In the genomic region with DNA sequence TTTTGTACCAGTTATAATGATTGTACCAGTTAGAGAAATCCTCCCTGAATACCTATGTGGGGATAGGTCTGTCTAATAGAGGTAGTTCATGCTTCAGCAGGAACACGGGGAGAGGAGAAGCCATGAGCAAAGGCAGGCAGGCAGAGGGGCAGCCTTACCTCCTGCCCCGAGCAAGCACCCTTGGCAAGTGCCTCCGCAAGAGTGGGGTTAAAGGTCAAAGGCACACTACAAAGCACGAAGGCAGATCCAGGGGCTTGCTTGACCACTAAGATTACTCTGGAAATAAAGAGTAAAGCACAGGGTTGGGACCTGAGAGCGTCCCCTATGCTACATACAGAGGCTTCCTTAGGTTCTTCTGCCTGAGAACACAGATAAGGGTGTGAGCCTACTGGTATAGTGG, we compare ENCODE assay signal across 32 cellular contexts.
"Had no signal": no experiment of that assay in that cellular context is flagged by ENCODE, and none has a peak within 500 bp of the region (broad histone marks: within the 10 kb centered on the region; RNA-seq: fewer than 3 reads in every experiment).

No MANE protein-coding gene starts in this region.

- ATAC-seq: activated naive CD4-positive, alpha-beta T cell treated with anti-CD3 and anti-CD28 coated beads, Interleukin-2, amount 50 U/mL, for 72 hours; activated T-cell treated with anti-CD3 and anti-CD28 coated beads, Interleukin-2, amount 50 U/mL, for 72 hours; foreskin keratinocyte; gastrocnemius medialis; heart left ventricle; T-helper 17 cell had no signal

- DNase-seq: activated CD4-positive, alpha-beta memory T cell treated with anti-CD3 and anti-CD28 coated beads, Interleukin-2, amount 10 ng/mL, durations not matched to agents 7 days and 5 days; activated CD4-positive, alpha-beta T cell treated with anti-CD3 and anti-CD28 coated beads for 1 hour; activated CD4-positive, alpha-beta T cell treated with anti-CD3 and anti-CD28 coated beads for 4 hours; activated CD4-positive, alpha-beta T cell treated with anti-CD3 and anti-CD28 coated beads, Interleukin-2, amount 10 ng/mL, durations not matched to agents 7 days and 5 days; activated CD4-positive, alpha-beta T cell treated with anti-CD3 and anti-CD28 coated beads, Interleukin-2, amount 50 U/mL, for 4 hours; activated CD8-positive, alpha-beta memory T cell treated with anti-CD3 and anti-CD28 coated beads, Interleukin-2, amount 50 U/mL, for 48 hours; activated gamma-delta T cell; activated naive CD4-positive, alpha-beta T cell; activated naive CD4-positive, alpha-beta T cell treated with anti-CD3 and anti-CD28 coated beads, Interleukin-2, amount 10 ng/mL, durations not matched to agents 7 days and 5 days; activated T-cell treated with anti-CD3 and anti-CD28 coated beads for 4 hours; activated T-cell treated with anti-CD3 and anti-CD28 coated beads, Interleukin-2, amount 50 U/mL, for 24 hours; activated T-cell treated with anti-CD3 and anti-CD28 coated beads, Interleukin-2, amount 50 U/mL, for 72 hours; amniotic stem cell; anterior cingulate cortex; brain microvascular endothelial cell; dorsolateral prefrontal cortex; effector memory CD4-positive, alpha-beta T cell; erythroblast; foreskin keratinocyte; gastrocnemius medialis; glutamatergic neuron; heart left ventricle; T-helper 1 cell; T-helper 17 cell; T1000; WERI-Rb-1 had no signal

- H3K27me3 Mint-ChIP-seq: activated CD4-positive, alpha-beta memory T cell treated with anti-CD3 and anti-CD28 coated beads, Interleukin-2, amount 10 ng/mL, durations not matched to agents 7 days and 5 days; activated CD4-positive, alpha-beta T cell treated with anti-CD3 and anti-CD28 coated beads, Interleukin-2, amount 10 ng/mL, durations not matched to agents 7 days and 5 days; activated naive CD4-positive, alpha-beta T cell treated with anti-CD3 and anti-CD28 coated beads, Interleukin-2, amount 10 ng/mL, durations not matched to agents 7 days and 5 days; activated T-cell treated with anti-CD3 and anti-CD28 coated beads, Interleukin-2, amount 50 U/mL, for 24 hours; central memory CD8-positive, alpha-beta T cell; dendritic cell treated with granulocyte-macrophage colony-stimulating factor and Interleukin-4, amounts not matched to agents 40 ng/mL and 50 ng/mL, for 4 days; T-helper 17 cell had no signal

- H3K36me3 Mint-ChIP-seq: activated naive CD4-positive, alpha-beta T cell treated with anti-CD3 and anti-CD28 coated beads, Interleukin-2, amount 10 ng/mL, durations not matched to agents 7 days and 5 days had no signal

- H3K27ac Mint-ChIP-seq: activated CD4-positive, alpha-beta memory T cell treated with anti-CD3 and anti-CD28 coated beads, Interleukin-2, amount 10 ng/mL, durations not matched to agents 7 days and 5 days; activated CD4-positive, alpha-beta T cell treated with anti-CD3 and anti-CD28 coated beads, Interleukin-2, amount 10 ng/mL, durations not matched to agents 7 days and 5 days; activated naive CD4-positive, alpha-beta T cell treated with anti-CD3 and anti-CD28 coated beads, Interleukin-2, amount 10 ng/mL, durations not matched to agents 7 days and 5 days; activated naive CD4-positive, alpha-beta T cell treated with anti-CD3 and anti-CD28 coated beads, Interleukin-2, amount 50 U/mL, for 72 hours; activated T-cell treated with anti-CD3 and anti-CD28 coated beads, Interleukin-2, amount 50 U/mL, for 24 hours; activated T-cell treated with anti-CD3 and anti-CD28 coated beads, Interleukin-2, amount 50 U/mL, for 72 hours; dendritic cell treated with granulocyte-macrophage colony-stimulating factor and Interleukin-4, amounts not matched to agents 40 ng/mL and 50 ng/mL, for 4 days; T-helper 17 cell; T-helper 2 cell treated with Interferon-gamma antibody and Interleukin-4, amounts not matched to agents 5 μg/mL and 100 μg/mL, for 36 hours had no signal

- H3K4me3 Mint-ChIP-seq: activated CD4-positive, alpha-beta memory T cell treated with anti-CD3 and anti-CD28 coated beads, Interleukin-2, amount 10 ng/mL, durations not matched to agents 7 days and 5 days; activated CD4-positive, alpha-beta T cell treated with anti-CD3 and anti-CD28 coated beads, Interleukin-2, amount 10 ng/mL, durations not matched to agents 7 days and 5 days; activated naive CD4-positive, alpha-beta T cell treated with anti-CD3 and anti-CD28 coated beads, Interleukin-2, amount 10 ng/mL, durations not matched to agents 7 days and 5 days; activated T-cell treated with anti-CD3 and anti-CD28 coated beads, Interleukin-2, amount 50 U/mL, for 24 hours; activated T-cell treated with anti-CD3 and anti-CD28 coated beads, Interleukin-2, amount 50 U/mL, for 72 hours; central memory CD8-positive, alpha-beta T cell; dendritic cell treated with granulocyte-macrophage colony-stimulating factor and Interleukin-4, amounts not matched to agents 40 ng/mL and 50 ng/mL, for 4 days; T-helper 17 cell; T-helper 2 cell treated with Interferon-gamma antibody and Interleukin-4, amounts not matched to agents 5 μg/mL and 100 μg/mL, for 36 hours had no signal

- H3K9me3 Mint-ChIP-seq: central memory CD8-positive, alpha-beta T cell had no signal

- H3K27ac ChIP-seq: brain microvascular endothelial cell, coronary artery, esophagus muscularis mucosa, foreskin keratinocyte, gastrocnemius medialis, heart left ventricle, WERI-Rb-1 had no signal

- H3K4me1 Mint-ChIP-seq: activated CD4-positive, alpha-beta memory T cell treated with anti-CD3 and anti-CD28 coated beads, Interleukin-2, amount 10 ng/mL, durations not matched to agents 7 days and 5 days; activated CD4-positive, alpha-beta T cell treated with anti-CD3 and anti-CD28 coated beads, Interleukin-2, amount 10 ng/mL, durations not matched to agents 7 days and 5 days; activated naive CD4-positive, alpha-beta T cell treated with anti-CD3 and anti-CD28 coated beads, Interleukin-2, amount 10 ng/mL, durations not matched to agents 7 days and 5 days; central memory CD8-positive, alpha-beta T cell; T-helper 17 cell had no signal
